ENCODE assay signal across 39 cellular contexts in the genomic region with DNA sequence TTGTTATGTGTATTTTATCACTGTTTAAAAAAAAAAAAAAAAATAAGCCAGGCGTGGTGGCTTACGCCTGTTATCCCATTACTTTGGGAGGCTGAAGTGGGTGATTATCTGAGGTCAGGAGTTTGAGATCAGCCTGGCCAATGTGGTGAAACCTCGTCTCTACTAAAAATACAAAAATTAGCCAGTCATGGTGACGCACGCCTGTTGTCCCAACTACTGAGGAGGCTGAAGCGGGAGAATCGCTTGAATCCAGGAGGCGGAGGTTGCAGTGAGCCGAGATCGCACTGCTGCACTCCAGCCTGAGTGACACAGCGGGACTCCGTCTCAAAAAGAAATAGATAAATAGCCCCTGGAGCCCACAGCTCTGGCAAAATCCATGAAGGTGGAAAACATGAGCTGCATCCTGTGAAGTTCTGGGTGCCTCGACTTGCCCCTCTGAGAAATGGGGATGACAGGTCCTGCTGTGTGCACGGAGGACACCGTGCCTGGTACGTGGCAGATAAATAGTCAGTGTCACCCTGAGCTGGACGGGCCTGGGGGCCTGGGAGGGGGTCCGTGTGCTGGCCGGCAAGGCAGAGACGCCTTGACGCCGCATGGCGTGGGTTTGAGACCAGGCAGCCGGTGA. TPM values are rescaled to one million over a fixed set of nuclear protein-coding genes. Genes with fewer than 3 reads are reported as not detected.
"Had no signal": no experiment of that assay in that cellular context is flagged by ENCODE, and none has a peak within 500 bp of the region (broad histone marks: within the 10 kb centered on the region; RNA-seq: fewer than 3 reads in every experiment).

No MANE protein-coding gene starts in this region.

- H3K9me3 ChIP-seq: adrenal gland, body of pancreas, breast epithelium had no signal

- FAIRE-seq: astrocyte, TTC549 had no signal

- DNase-seq: activated B cell treated with CpG ODN at 0.5 μM for 24 hours; activated CD4-positive, alpha-beta memory T cell treated with anti-CD3 and anti-CD28 coated beads for 36 hours; activated CD4-positive, alpha-beta T cell treated with anti-CD3 and anti-CD28 coated beads for 4 hours; activated CD4-positive, alpha-beta T cell treated with anti-CD3 and anti-CD28 coated beads, Interleukin-2, amount 10 ng/mL, durations not matched to agents 24 days and 14 days; activated CD4-positive, alpha-beta T cell treated with anti-CD3 and anti-CD28 coated beads, Interleukin-2, amount 50 U/mL, for 1 hour; activated CD4-positive, alpha-beta T cell treated with anti-CD3 and anti-CD28 coated beads, Interleukin-2, amount 50 U/mL, for 4 hours; activated CD4-positive, CD25-positive, alpha-beta regulatory T cell treated with anti-CD3 and anti-CD28 coated beads, Interleukin-2, amount 50 U/mL, for 72 hours; activated CD8-positive, alpha-beta memory T cell treated with anti-CD3 and anti-CD28 coated beads, Interleukin-2, amount 50 U/mL, for 4 hours; activated CD8-positive, alpha-beta T cell treated with anti-CD3 and anti-CD28 coated beads for 36 hours; activated effector memory CD4-positive, alpha-beta T cell treated with anti-CD3 and anti-CD28 coated beads, Interleukin-2, amount 50 U/mL, for 16 hours; activated gamma-delta T cell treated with Interleukin-2 at 50 U/mL for 16 hours; activated naive CD4-positive, alpha-beta T cell; activated naive CD4-positive, alpha-beta T cell treated with anti-CD3 and anti-CD28 coated beads for 36 hours; activated naive CD4-positive, alpha-beta T cell treated with anti-CD3 and anti-CD28 coated beads, Interleukin-2, amount 50 U/mL, for 16 hours; activated naive CD8-positive, alpha-beta T cell treated with anti-CD3 and anti-CD28 coated beads for 36 hours; activated T-cell treated with anti-CD3 and anti-CD28 coated beads for 4 hours; activated T-cell treated with anti-CD3 and anti-CD28 coated beads, Interleukin-2, amount 50 U/mL, for 1 hour; activated T-cell treated with anti-CD3 and anti-CD28 coated beads, Interleukin-2, amount 50 U/mL, for 4 hours; activated T-cell treated with anti-CD3 and anti-CD28 coated beads, Interleukin-2, amount 50 U/mL, for 72 hours; adrenal gland; amniotic stem cell; aorta; body of pancreas; brain microvascular endothelial cell; central memory CD4-positive, alpha-beta T cell; T-helper 1 cell; T-helper 2 cell; T-helper 9 cell had no signal

- H3K4me3 ChIP-seq: adrenal gland, body of pancreas, breast epithelium had no signal

- H3K36me3 Mint-ChIP-seq: activated CD4-positive, alpha-beta memory T cell treated with anti-CD3 and anti-CD28 coated beads for 36 hours had no signal

- H3K27ac Mint-ChIP-seq: activated B cell treated with CpG ODN at 0.5 μM for 24 hours; activated CD4-positive, alpha-beta memory T cell treated with anti-CD3 and anti-CD28 coated beads for 36 hours; activated CD4-positive, alpha-beta T cell treated with anti-CD3 and anti-CD28 coated beads, Interleukin-2, amount 10 ng/mL, durations not matched to agents 24 days and 14 days; activated CD8-positive, alpha-beta T cell treated with anti-CD3 and anti-CD28 coated beads for 36 hours; activated naive CD4-positive, alpha-beta T cell treated with anti-CD3 and anti-CD28 coated beads for 36 hours; activated naive CD4-positive, alpha-beta T cell treated with anti-CD3 and anti-CD28 coated beads, Interleukin-2, amount 50 U/mL, for 72 hours; activated naive CD8-positive, alpha-beta T cell treated with anti-CD3 and anti-CD28 coated beads for 36 hours; activated T-cell treated with anti-CD3 and anti-CD28 coated beads, Interleukin-2, amount 50 U/mL, for 72 hours; activated T-helper 1 cell treated with anti-CD3 and anti-CD28 coated beads, Interleukin-12 subunit alpha, Interleukin-12 subunit beta, Interleukin-2, Interleukin-4 antibody, amounts not matched to agents 30 ng/mL and 10 ng/mL and 1 ng/mL, durations not matched to agents 14 hours and 24 hours and 36 hours; activated T-helper 17 cell treated with anti-CD3 and anti-CD28 coated beads, Interleukin-2, amount 50 U/mL, for 72 hours; T-helper 1 cell treated with Interleukin-12 subunit alpha and Interleukin-12 subunit beta and Interleukin-4 antibody, amounts not matched to agents 30 μg/mL and 1 μg/mL, for 36 hours; T-helper 2 cell treated with Interferon-gamma antibody and Interleukin-4, amounts not matched to agents 5 μg/mL and 100 μg/mL, for 36 hours had no signal

- H3K36me3 ChIP-seq: adrenal gland, brain microvascular endothelial cell, breast epithelium had no signal

- H3K9me3 Mint-ChIP-seq: activated B cell treated with CpG ODN at 0.5 μM for 24 hours; activated CD4-positive, alpha-beta memory T cell treated with anti-CD3 and anti-CD28 coated beads for 36 hours; activated CD4-positive, alpha-beta T cell treated with anti-CD3 and anti-CD28 coated beads, Interleukin-2, amount 10 ng/mL, durations not matched to agents 24 days and 14 days; activated CD8-positive, alpha-beta T cell treated with anti-CD3 and anti-CD28 coated beads for 36 hours; activated naive CD4-positive, alpha-beta T cell treated with anti-CD3 and anti-CD28 coated beads for 36 hours; activated naive CD4-positive, alpha-beta T cell treated with anti-CD3 and anti-CD28 coated beads, Interleukin-2, amount 50 U/mL, for 72 hours; activated naive CD8-positive, alpha-beta T cell treated with anti-CD3 and anti-CD28 coated beads for 36 hours; activated T-cell treated with anti-CD3 and anti-CD28 coated beads, Interleukin-2, amount 50 U/mL, for 4 hours; activated T-cell treated with anti-CD3 and anti-CD28 coated beads, Interleukin-2, amount 50 U/mL, for 72 hours; activated T-helper 1 cell treated with anti-CD3 and anti-CD28 coated beads, Interleukin-12 subunit alpha, Interleukin-12 subunit beta, Interleukin-2, Interleukin-4 antibody, amounts not matched to agents 30 ng/mL and 10 ng/mL and 1 ng/mL, durations not matched to agents 14 hours and 24 hours and 36 hours; activated T-helper 17 cell treated with anti-CD3 and anti-CD28 coated beads, Interleukin-2, amount 50 U/mL, for 72 hours; T-helper 1 cell treated with Interleukin-12 subunit alpha and Interleukin-12 subunit beta and Interleukin-4 antibody, amounts not matched to agents 30 μg/mL and 1 μg/mL, for 36 hours; T-helper 2 cell treated with Interferon-gamma antibody and Interleukin-4, amounts not matched to agents 5 μg/mL and 100 μg/mL, for 36 hours had no signal

- H3K4me3 Mint-ChIP-seq: activated B cell treated with CpG ODN at 0.5 μM for 24 hours; activated CD4-positive, alpha-beta memory T cell treated with anti-CD3 and anti-CD28 coated beads for 36 hours; activated CD4-positive, alpha-beta T cell treated with anti-CD3 and anti-CD28 coated beads, Interleukin-2, amount 10 ng/mL, durations not matched to agents 24 days and 14 days; activated CD8-positive, alpha-beta T cell treated with anti-CD3 and anti-CD28 coated beads for 36 hours; activated naive CD4-positive, alpha-beta T cell treated with anti-CD3 and anti-CD28 coated beads for 36 hours; activated naive CD8-positive, alpha-beta T cell treated with anti-CD3 and anti-CD28 coated beads for 36 hours; activated T-cell treated with anti-CD3 and anti-CD28 coated beads, Interleukin-2, amount 50 U/mL, for 4 hours; activated T-cell treated with anti-CD3 and anti-CD28 coated beads, Interleukin-2, amount 50 U/mL, for 72 hours; activated T-helper 1 cell treated with anti-CD3 and anti-CD28 coated beads, Interleukin-12 subunit alpha, Interleukin-12 subunit beta, Interleukin-2, Interleukin-4 antibody, amounts not matched to agents 30 ng/mL and 10 ng/mL and 1 ng/mL, durations not matched to agents 14 hours and 24 hours and 36 hours; activated T-helper 17 cell treated with anti-CD3 and anti-CD28 coated beads, Interleukin-2, amount 50 U/mL, for 72 hours; T-helper 1 cell treated with Interleukin-12 subunit alpha and Interleukin-12 subunit beta and Interleukin-4 antibody, amounts not matched to agents 30 μg/mL and 1 μg/mL, for 36 hours; T-helper 2 cell treated with Interferon-gamma antibody and Interleukin-4, amounts not matched to agents 5 μg/mL and 100 μg/mL, for 36 hours had no signal

- H3K27ac ChIP-seq: adrenal gland, body of pancreas, brain microvascular endothelial cell, breast epithelium, VCaP had no signal

- H3K4me1 ChIP-seq: adrenal gland, body of pancreas, breast epithelium had no signal

- H3K4me1 Mint-ChIP-seq: activated CD4-positive, alpha-beta T cell treated with anti-CD3 and anti-CD28 coated beads, Interleukin-2, amount 10 ng/mL, durations not matched to agents 24 days and 14 days; activated naive CD8-positive, alpha-beta T cell treated with anti-CD3 and anti-CD28 coated beads for 36 hours; activated T-helper 17 cell treated with anti-CD3 and anti-CD28 coated beads, Interleukin-2, amount 50 U/mL, for 72 hours had no signal

- ATAC-seq: activated CD8-positive, alpha-beta T cell treated with anti-CD3 and anti-CD28 coated beads for 36 hours; activated naive CD4-positive, alpha-beta T cell treated with anti-CD3 and anti-CD28 coated beads, Interleukin-2, amount 50 U/mL, for 72 hours; activated T-cell treated with anti-CD3 and anti-CD28 coated beads, Interleukin-2, amount 50 U/mL, for 4 hours; activated T-cell treated with anti-CD3 and anti-CD28 coated beads, Interleukin-2, amount 50 U/mL, for 72 hours; activated T-helper 17 cell treated with anti-CD3 and anti-CD28 coated beads, Interleukin-2, amount 50 U/mL, for 72 hours; body of pancreas had no signal

- H3K27me3 Mint-ChIP-seq: activated CD8-positive, alpha-beta T cell treated with anti-CD3 and anti-CD28 coated beads for 36 hours; activated naive CD8-positive, alpha-beta T cell treated with anti-CD3 and anti-CD28 coated beads for 36 hours; activated T-helper 17 cell treated with anti-CD3 and anti-CD28 coated beads, Interleukin-2, amount 50 U/mL, for 72 hours had no signal

- H3K27me3 ChIP-seq: body of pancreas, brain microvascular endothelial cell had no signal

RNA-seq across cellular contexts. Expression of gene CELF5, which starts 6.3 kb away (rescaled TPM):
- total RNA-seq: activated B cell treated with CpG ODN at 0.5 μM for 24 hours; activated naive CD4-positive, alpha-beta T cell treated with anti-CD3 and anti-CD28 coated beads for 36 hours; aorta; cardiac septum had no signal

RNA-seq across cellular contexts. Expression of gene S1PR4, which starts 39.6 kb away (rescaled TPM):
- total RNA-seq: astrocyte, cerebellum had no signal
